In the genomic region with DNA sequence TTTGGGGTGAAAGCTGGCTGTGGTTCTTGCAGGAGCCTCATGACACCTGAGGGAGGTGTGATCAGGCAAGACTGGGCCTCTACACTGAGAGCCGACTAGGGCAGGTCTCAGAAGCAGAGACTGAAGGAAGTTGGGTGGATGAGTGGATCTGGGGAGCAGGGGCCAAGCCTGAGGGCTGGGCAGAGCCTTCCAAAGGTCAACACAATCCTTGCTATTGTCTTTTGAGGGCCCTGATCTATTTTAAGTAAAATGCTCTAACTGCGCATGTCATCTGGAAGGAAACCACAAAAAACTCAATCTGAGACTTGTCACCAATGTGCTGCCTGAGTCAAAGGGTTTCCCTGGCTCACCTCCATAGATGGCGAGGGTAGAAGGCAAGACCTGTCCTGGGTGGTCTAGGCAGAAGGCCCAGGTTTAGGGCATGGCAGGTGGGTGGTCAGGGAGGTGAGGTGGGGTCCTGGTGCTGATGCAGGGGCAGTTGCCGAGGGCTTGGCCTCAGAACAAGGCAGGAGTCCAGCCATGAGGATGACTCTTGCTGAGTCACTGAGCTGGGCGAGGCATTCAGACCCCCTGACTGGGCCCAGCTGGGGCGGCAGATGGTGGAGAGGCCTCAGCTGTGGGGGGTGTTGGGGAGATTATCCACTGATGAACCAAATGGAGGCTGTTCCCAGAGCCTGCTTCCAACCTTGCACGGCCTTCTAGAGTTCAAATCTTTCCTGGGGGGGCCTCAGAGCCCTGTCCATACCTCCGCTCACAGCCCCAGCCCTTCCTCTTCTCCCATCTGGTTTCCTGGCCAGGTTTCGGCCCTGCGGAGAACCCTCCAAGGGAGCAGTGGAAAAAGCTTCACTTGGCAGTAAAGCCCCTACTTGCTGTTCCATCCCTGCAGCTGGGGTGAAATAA, we compare ENCODE assay signal across 2 cellular contexts.
TF ChIP-seq lines count a peak whose summit lies in the region.

No MANE protein-coding gene starts in this region.

TF ChIP-seq in IMR-90, 13 proteins besides CTCF, POLR2A, EP300 and RAD21:
- TF ChIP-seq BHLHE40 (IDR thresholded peaks at IDR 0.05; ENCODE audit: low read depth, low read length): no peak
- no peak for TF ChIP-seq RFX5 (IDR thresholded peaks at IDR 0.05; ENCODE audit: low read depth, low read length)
- TF ChIP-seq MAFK (IDR thresholded peaks at IDR 0.05; ENCODE audit: low read depth, low read length): peak; percentile 25; the same call in 1 of the 2 replicates
- TF ChIP-seq, protein P1, sequence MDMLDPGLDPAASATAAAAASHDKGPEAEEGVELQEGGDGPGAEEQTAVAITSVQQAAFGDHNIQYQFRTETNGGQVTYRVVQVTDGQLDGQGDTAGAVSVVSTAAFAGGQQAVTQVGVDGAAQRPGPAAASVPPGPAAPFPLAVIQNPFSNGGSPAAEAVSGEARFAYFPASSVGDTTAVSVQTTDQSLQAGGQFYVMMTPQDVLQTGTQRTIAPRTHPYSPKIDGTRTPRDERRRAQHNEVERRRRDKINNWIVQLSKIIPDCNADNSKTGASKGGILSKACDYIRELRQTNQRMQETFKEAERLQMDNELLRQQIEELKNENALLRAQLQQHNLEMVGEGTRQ (IDR thresholded peaks at IDR 0.05; ENCODE audit: low read depth, low read length): peak; percentile 28; the same call in 1 of the 2 replicates
- peak; percentile 38 for TF ChIP-seq RCOR1 (IDR thresholded peaks at IDR 0.05; ENCODE audit: insufficient replicate concordance, low read length)
- TF ChIP-seq FOS (IDR thresholded peaks at IDR 0.05; ENCODE audit: low read depth, low read length): peak; percentile 94
- TF ChIP-seq CEBPB (IDR thresholded peaks at IDR 0.05; ENCODE audit: low read depth, low read length): no peak
- TF ChIP-seq CHD1 (IDR thresholded peaks at IDR 0.05; ENCODE audit: low read depth, low read length): no peak
- no peak for TF ChIP-seq MXI1 (IDR thresholded peaks at IDR 0.05; ENCODE audit: borderline replicate concordance, low read depth, low read length)
- TF ChIP-seq MAZ (IDR thresholded peaks at IDR 0.05; ENCODE audit: borderline replicate concordance, low read depth, low read length): peak; percentile 72
- peak; percentile 89 for TF ChIP-seq NFE2L2 (IDR thresholded peaks at IDR 0.05; ENCODE audit: low read depth, low read length)
- no peak; the same call in 1 of the 2 replicates for TF ChIP-seq SMC3 (IDR thresholded peaks at IDR 0.05; ENCODE audit: low read depth, low read length)
- TF ChIP-seq, protein P2, sequence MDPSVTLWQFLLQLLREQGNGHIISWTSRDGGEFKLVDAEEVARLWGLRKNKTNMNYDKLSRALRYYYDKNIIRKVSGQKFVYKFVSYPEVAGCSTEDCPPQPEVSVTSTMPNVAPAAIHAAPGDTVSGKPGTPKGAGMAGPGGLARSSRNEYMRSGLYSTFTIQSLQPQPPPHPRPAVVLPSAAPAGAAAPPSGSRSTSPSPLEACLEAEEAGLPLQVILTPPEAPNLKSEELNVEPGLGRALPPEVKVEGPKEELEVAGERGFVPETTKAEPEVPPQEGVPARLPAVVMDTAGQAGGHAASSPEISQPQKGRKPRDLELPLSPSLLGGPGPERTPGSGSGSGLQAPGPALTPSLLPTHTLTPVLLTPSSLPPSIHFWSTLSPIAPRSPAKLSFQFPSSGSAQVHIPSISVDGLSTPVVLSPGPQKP (IDR thresholded peaks at IDR 0.05; ENCODE audit: borderline replicate concordance, low read depth, low read length): no peak
TF ChIP-seq in IMR-90: peak in this region for 6.

TF ChIP-seq in HEK293T, 16 proteins besides CTCF, POLR2A, EP300 and RAD21:
- TF ChIP-seq BHLHE40 (IDR thresholded peaks at IDR 0.05; ENCODE audit: borderline replicate concordance): no peak
- TF ChIP-seq LEF1 (IDR thresholded peaks at IDR 0.05; ENCODE audit: borderline replicate concordance): no peak
- no peak for TF ChIP-seq HDGF (IDR thresholded peaks at IDR 0.05; ENCODE audit: borderline replicate concordance)
- TF ChIP-seq FOXM1 (IDR thresholded peaks at IDR 0.05; ENCODE audit: borderline replicate concordance): no peak
- no peak for TF ChIP-seq TARDBP (IDR thresholded peaks at IDR 0.05)
- TF ChIP-seq L3MBTL2 (conservative IDR thresholded peaks at IDR 0.05): no peak
- no peak for TF ChIP-seq NFRKB (IDR thresholded peaks at IDR 0.05)
- no peak for TF ChIP-seq ZNF384 (IDR thresholded peaks at IDR 0.05)
- TF ChIP-seq SUZ12 (IDR thresholded peaks at IDR 0.05): no peak
- TF ChIP-seq ELF4 (IDR thresholded peaks at IDR 0.05): no peak
- TF ChIP-seq FOXA1 (IDR thresholded peaks at IDR 0.05): no peak
- TF ChIP-seq ARNT (IDR thresholded peaks at IDR 0.05): no peak
- TF ChIP-seq FOXK2 (IDR thresholded peaks at IDR 0.05): no peak
- TF ChIP-seq, protein P3, sequence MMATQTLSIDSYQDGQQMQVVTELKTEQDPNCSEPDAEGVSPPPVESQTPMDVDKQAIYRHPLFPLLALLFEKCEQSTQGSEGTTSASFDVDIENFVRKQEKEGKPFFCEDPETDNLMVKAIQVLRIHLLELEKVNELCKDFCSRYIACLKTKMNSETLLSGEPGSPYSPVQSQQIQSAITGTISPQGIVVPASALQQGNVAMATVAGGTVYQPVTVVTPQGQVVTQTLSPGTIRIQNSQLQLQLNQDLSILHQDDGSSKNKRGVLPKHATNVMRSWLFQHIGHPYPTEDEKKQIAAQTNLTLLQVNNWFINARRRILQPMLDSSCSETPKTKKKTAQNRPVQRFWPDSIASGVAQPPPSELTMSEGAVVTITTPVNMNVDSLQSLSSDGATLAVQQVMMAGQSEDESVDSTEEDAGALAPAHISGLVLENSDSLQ (IDR thresholded peaks at IDR 0.05): no peak
- TF ChIP-seq SP1 (IDR thresholded peaks at IDR 0.05): no peak
- no peak for TF ChIP-seq CTBP1 (IDR thresholded peaks at IDR 0.05; ENCODE audit: borderline replicate concordance)
